Comparison of ENCODE assay signal across 1 cellular context in the genomic region with DNA sequence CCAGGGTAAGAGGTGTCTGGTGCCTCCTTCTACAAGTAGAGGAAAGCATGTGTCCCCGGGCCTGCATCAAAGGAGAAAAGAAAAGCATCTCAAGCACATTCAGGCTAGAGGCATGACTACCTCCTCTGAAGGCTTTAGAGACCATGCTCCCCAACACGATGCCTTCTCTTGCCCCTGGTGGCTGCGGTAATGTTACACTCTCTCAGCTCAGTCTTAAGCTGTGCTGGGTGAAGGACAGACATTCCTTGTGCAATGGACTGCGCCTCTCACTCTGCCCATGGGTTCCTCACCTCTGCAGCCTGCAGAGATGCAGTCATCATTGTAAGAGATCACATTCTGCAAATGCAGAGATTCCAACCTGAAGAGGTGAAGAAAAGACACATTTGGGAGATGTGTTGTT.
TF ChIP-seq lines count a peak whose summit lies in the region.

No MANE protein-coding gene starts in this region.

TF ChIP-seq in HepG2, 621 proteins besides CTCF, POLR2A, EP300 and RAD21 (continued from another document):
- TF ChIP-seq ZNF337 (CRISPR knock-in tag; IDR thresholded peaks at IDR 0.05; ENCODE audit: borderline replicate concordance, low read depth) (no peak), ZNF674 (CRISPR knock-in tag; IDR thresholded peaks at IDR 0.05; ENCODE audit: low read depth) (no peak), KLF12 (CRISPR knock-in tag; IDR thresholded peaks at IDR 0.05; ENCODE audit: borderline replicate concordance) (no peak)
